Comparison of ENCODE assay signal across 20 cellular contexts in genomic region chr5:115737452-115737851, GRCh38.
DNase-seq lines count a peak whose midpoint lies in the region; ATAC-seq and TF ChIP-seq lines count a peak whose summit lies in the region.
"Had no signal": no experiment of that assay in that cellular context is flagged by ENCODE, and none has a peak within 500 bp of the region (broad histone marks: within the 10 kb centered on the region; RNA-seq: fewer than 3 reads in every experiment).

No MANE protein-coding gene starts in this region.

- no peak overlapping the region for H2BK15ac ChIP-seq in H9 (ENCODE audit: low read depth, low read length)

- no peaks in the 10 kb centered on the region for H3K36me3 Mint-ChIP-seq in activated T-cell treated with anti-CD3 and anti-CD28 coated beads, Interleukin-2, amount 50 U/mL, for 24 hours (ENCODE audit: low read depth)
- H3K36me3 Mint-ChIP-seq in activated T-cell treated with anti-CD3 and anti-CD28 coated beads, Interleukin-2, amount 50 U/mL, for 4 hours (ENCODE audit: insufficient read depth) = no peaks in the 10 kb centered on the region
- H3K36me3 Mint-ChIP-seq in H9 (ENCODE audit: insufficient read depth in 1 of 3, low read depth in 3 of 3) = peaks cover 0 to 19% (median 4%) of the 10 kb centered on the region in 3 experiments; a peak in 4 of 7 replicates
- H3K36me3 Mint-ChIP-seq in activated T-helper 1 cell treated with anti-CD3 and anti-CD28 coated beads, Interleukin-12 subunit alpha, Interleukin-12 subunit beta, Interleukin-2, Interleukin-4 antibody, amounts not matched to agents 30 ng/mL and 10 ng/mL and 1 ng/mL, durations not matched to agents 14 hours and 24 hours and 36 hours (ENCODE audit: low read depth) = peaks cover 2% of the 10 kb centered on the region
- H3K36me3 Mint-ChIP-seq: CD4-positive, alpha-beta memory T cell had no signal

- ATAC-seq in activated T-cell treated with anti-CD3 and anti-CD28 coated beads, Interleukin-2, amount 50 U/mL, for 4 hours = no peak
- ATAC-seq in foreskin keratinocyte = no peak
- ATAC-seq: HCT116 had no signal

- H3K79me2 ChIP-seq in H9 (ENCODE audit: insufficient read depth, low read length) = no peaks in the 10 kb centered on the region

- H3K18ac ChIP-seq in H9 (ENCODE audit: insufficient read length, low read depth, low read length) = no peak overlapping the region

- H4K91ac ChIP-seq in H9 (ENCODE audit: insufficient read length, low read depth, low read length) = no peak overlapping the region

- H3K14ac ChIP-seq in H9 (ENCODE audit: insufficient read depth, low read length) = no peak overlapping the region

- H3K4me2 ChIP-seq in H9 (ENCODE audit: insufficient read depth, insufficient read length, low read length) = no peak overlapping the region
- H3K4me2 ChIP-seq: PC-9 had no signal

- H3K27me3 ChIP-seq in H9 (ENCODE audit: insufficient read depth, low read length) = no peaks in the 10 kb centered on the region
- no peaks in the 10 kb centered on the region for H3K27me3 ChIP-seq in iPS-20b (ENCODE audit: insufficient read depth, low read length)
- peaks cover 53% of the 10 kb centered on the region for H3K27me3 ChIP-seq in foreskin keratinocyte
- H3K27me3 ChIP-seq: BLaER1 treated with 17β-estradiol and CSF1 and Interleukin-3, amounts not matched to agents 10 nM and 100 nM had no signal

- no peak overlapping the region for H3T11ph ChIP-seq in H9 (ENCODE audit: low read length)

- no peaks in the 10 kb centered on the region for H3K9me3 ChIP-seq in H9 (ENCODE audit: control insufficient read depth, low read depth, low read length)
- no peaks in the 10 kb centered on the region for H3K9me3 ChIP-seq in iPS-20b (ENCODE audit: insufficient read depth, low read depth, low read length)

- H3K4me1 ChIP-seq in H9 (ENCODE audit: insufficient read depth, low read length) = peaks cover 14% of the 10 kb centered on the region; the same call in 1 of the 2 replicates
- H3K4me1 ChIP-seq in iPS-20b (ENCODE audit: insufficient read depth, low read length) = peaks cover 41% of the 10 kb centered on the region
- H3K4me1 ChIP-seq in foreskin keratinocyte = no peaks in the 10 kb centered on the region

- H3K56ac ChIP-seq in H9 (ENCODE audit: insufficient read length, low read depth, low read length) = no peak overlapping the region

- H4K20me1 ChIP-seq in H9 (ENCODE audit: control insufficient read depth, insufficient read depth, insufficient read length) = no peaks in the 10 kb centered on the region
- H4K20me1 ChIP-seq: BLaER1 treated with 17β-estradiol and CSF1 and Interleukin-3, amounts not matched to agents 10 nM and 100 nM had no signal

- peak overlapping the region; percentile 23 for H3K27ac Mint-ChIP-seq in activated T-cell treated with anti-CD3 and anti-CD28 coated beads, Interleukin-2, amount 50 U/mL, for 24 hours
- H3K27ac Mint-ChIP-seq in H9 = peak overlapping the region; percentile 4 to 96 (median 74); a peak in 6 of 7 replicates
- H3K27ac Mint-ChIP-seq in activated T-helper 1 cell treated with anti-CD3 and anti-CD28 coated beads, Interleukin-12 subunit alpha, Interleukin-12 subunit beta, Interleukin-2, Interleukin-4 antibody, amounts not matched to agents 30 ng/mL and 10 ng/mL and 1 ng/mL, durations not matched to agents 14 hours and 24 hours and 36 hours = peak overlapping the region; percentile 6
- H3K27ac Mint-ChIP-seq: CD4-positive, alpha-beta memory T cell had no signal

- H4K8ac ChIP-seq in H9 (replicated peaks; ENCODE audit: insufficient read length, low read depth, low read length) = no peak overlapping the region

- peaks cover 49% of the 10 kb centered on the region for H3K27me3 Mint-ChIP-seq in activated T-cell treated with anti-CD3 and anti-CD28 coated beads, Interleukin-2, amount 50 U/mL, for 24 hours
- peaks cover 19% of the 10 kb centered on the region for H3K27me3 Mint-ChIP-seq in activated T-cell treated with anti-CD3 and anti-CD28 coated beads, Interleukin-2, amount 50 U/mL, for 4 hours (ENCODE audit: low read depth)
- no peaks in the 10 kb centered on the region for H3K27me3 Mint-ChIP-seq in H9 (ENCODE audit: low read depth)
- H3K27me3 Mint-ChIP-seq in activated T-helper 1 cell treated with anti-CD3 and anti-CD28 coated beads, Interleukin-12 subunit alpha, Interleukin-12 subunit beta, Interleukin-2, Interleukin-4 antibody, amounts not matched to agents 30 ng/mL and 10 ng/mL and 1 ng/mL, durations not matched to agents 14 hours and 24 hours and 36 hours (ENCODE audit: insufficient read depth) = peaks cover 13% of the 10 kb centered on the region

- no peak overlapping the region for H2BK20ac ChIP-seq in H9 (ENCODE audit: low read depth, low read length, poor library complexity, severe bottlenecking)

- peaks cover 6% of the 10 kb centered on the region for H3K9me3 Mint-ChIP-seq in activated T-cell treated with anti-CD3 and anti-CD28 coated beads, Interleukin-2, amount 50 U/mL, for 24 hours
- peaks cover 12% of the 10 kb centered on the region for H3K9me3 Mint-ChIP-seq in activated T-cell treated with anti-CD3 and anti-CD28 coated beads, Interleukin-2, amount 50 U/mL, for 4 hours
- peaks cover 3 to 6% of the 10 kb centered on the region in 2 experiments; a peak in 4 of 5 replicates for H3K9me3 Mint-ChIP-seq in H9
- no peaks in the 10 kb centered on the region for H3K9me3 Mint-ChIP-seq in activated T-helper 1 cell treated with anti-CD3 and anti-CD28 coated beads, Interleukin-12 subunit alpha, Interleukin-12 subunit beta, Interleukin-2, Interleukin-4 antibody, amounts not matched to agents 30 ng/mL and 10 ng/mL and 1 ng/mL, durations not matched to agents 14 hours and 24 hours and 36 hours

- H3K27ac ChIP-seq in H9 (ENCODE audit: insufficient read length, low read depth, low read length) (peak overlapping the region; percentile 32), iPS-20b (ENCODE audit: low read length) (peak overlapping the region; percentile 57), foreskin keratinocyte (no peak overlapping the region)
- H3K27ac ChIP-seq: BLaER1 treated with 17β-estradiol and CSF1 and Interleukin-3, amounts not matched to agents 10 nM and 100 nM; GM23248; PC-9 had no signal

- TF ChIP-seq CTCF in H9 (conservative IDR thresholded peaks at IDR 0.05) (no peak), foreskin keratinocyte (conservative IDR thresholded peaks at IDR 0.05) (no peak)

- no peak overlapping the region for H4K5ac ChIP-seq in H9 (ENCODE audit: insufficient read length, low read depth, low read length)

- no peak overlapping the region for H3K4me3 Mint-ChIP-seq in activated T-cell treated with anti-CD3 and anti-CD28 coated beads, Interleukin-2, amount 50 U/mL, for 24 hours
- no peak overlapping the region for H3K4me3 Mint-ChIP-seq in activated T-cell treated with anti-CD3 and anti-CD28 coated beads, Interleukin-2, amount 50 U/mL, for 4 hours
- H3K4me3 Mint-ChIP-seq in H9 = peak overlapping the region in 1 of 2 experiments; percentile 16; a peak in 3 of 5 replicates
- no peak overlapping the region for H3K4me3 Mint-ChIP-seq in activated T-helper 1 cell treated with anti-CD3 and anti-CD28 coated beads, Interleukin-12 subunit alpha, Interleukin-12 subunit beta, Interleukin-2, Interleukin-4 antibody, amounts not matched to agents 30 ng/mL and 10 ng/mL and 1 ng/mL, durations not matched to agents 14 hours and 24 hours and 36 hours
- H3K4me3 Mint-ChIP-seq: CD4-positive, alpha-beta memory T cell had no signal

- intact Hi-C loops in activated T-helper 1 cell treated with anti-CD3 and anti-CD28 coated beads, Interleukin-12 subunit alpha, Interleukin-12 subunit beta, Interleukin-2, Interleukin-4 antibody, amounts not matched to agents 30 ng/mL and 10 ng/mL and 1 ng/mL, durations not matched to agents 14 hours and 24 hours and 36 hours (cut with micrococcal nuclease) = loop anchor here (2.0 kb wide), 1 partner anchor 77 kb away; no protein-coding TSS in a partner anchor

- H3K4ac ChIP-seq in H9 (ENCODE audit: low read depth, low read length) = no peak overlapping the region

- no peaks in the 10 kb centered on the region for H3K79me1 ChIP-seq in H9 (ENCODE audit: insufficient read depth, low read depth, low read length, poor library complexity, severe bottlenecking)

- H3K9ac ChIP-seq in H9 (ENCODE audit: extremely low read depth, insufficient read length, low read length) (no peak overlapping the region), iPS-20b (ENCODE audit: low read depth, low read length) (no peak overlapping the region)
- H3K9ac ChIP-seq: BLaER1 treated with 17β-estradiol and CSF1 and Interleukin-3, amounts not matched to agents 10 nM and 100 nM; GM23248 had no signal

- H3K23ac ChIP-seq in H9 (ENCODE audit: insufficient read length, low read depth, low read length) = no peak overlapping the region

- 100% methylated on average over 1 of the region's 1 CpG for WGBS in H9 (ENCODE audit: extremely low coverage, insufficient read length, low lambda C conversion rate)

- H3K4me1 Mint-ChIP-seq in activated T-cell treated with anti-CD3 and anti-CD28 coated beads, Interleukin-2, amount 50 U/mL, for 24 hours (ENCODE audit: low read depth) = peaks cover 26% of the 10 kb centered on the region
- H3K4me1 Mint-ChIP-seq in activated T-cell treated with anti-CD3 and anti-CD28 coated beads, Interleukin-2, amount 50 U/mL, for 4 hours (ENCODE audit: low read depth) = peaks cover 4% of the 10 kb centered on the region
- peaks cover 54% of the 10 kb centered on the region in 2 experiments for H3K4me1 Mint-ChIP-seq in H9
- H3K4me1 Mint-ChIP-seq in activated T-helper 1 cell treated with anti-CD3 and anti-CD28 coated beads, Interleukin-12 subunit alpha, Interleukin-12 subunit beta, Interleukin-2, Interleukin-4 antibody, amounts not matched to agents 30 ng/mL and 10 ng/mL and 1 ng/mL, durations not matched to agents 14 hours and 24 hours and 36 hours (ENCODE audit: low read depth) = peaks cover 25% of the 10 kb centered on the region
- H3K4me1 Mint-ChIP-seq: CD4-positive, alpha-beta memory T cell had no signal

- no peak overlapping the region for H2BK120ac ChIP-seq in H9 (ENCODE audit: low read depth, low read length, poor library complexity, severe bottlenecking)

- H2BK12ac ChIP-seq in H9 (ENCODE audit: insufficient read length, low read depth, low read length) = no peak overlapping the region

- H3K4me3 ChIP-seq in iPS-20b (ENCODE audit: low read length) = peak overlapping the region; percentile 36; the same call in 1 of the 2 replicates
- H3K4me3 ChIP-seq: BLaER1 treated with 17β-estradiol and CSF1 and Interleukin-3, amounts not matched to agents 10 nM and 100 nM; GM23248; PC-9 had no signal

- no peaks in the 10 kb centered on the region for H3K23me2 ChIP-seq in H9 (ENCODE audit: insufficient read length, low read depth, low read length, poor library complexity, severe bottlenecking)

- H2BK5ac ChIP-seq in H9 (ENCODE audit: insufficient read length, low read length) = no peak overlapping the region

- no peak overlapping the region for H2AK5ac ChIP-seq in H9 (ENCODE audit: insufficient read length, low read length)

- H2AFZ ChIP-seq in H9 (ENCODE audit: low read length) = no peak overlapping the region
- H2AFZ ChIP-seq: GM23248, PC-9 had no signal

- DNase-seq in activated T-cell treated with anti-CD3 and anti-CD28 coated beads, Interleukin-2, amount 50 U/mL, for 24 hours = no peak
- no peak for DNase-seq in activated T-cell treated with anti-CD3 and anti-CD28 coated beads, Interleukin-2, amount 50 U/mL, for 4 hours
- no peak for DNase-seq in H9
- DNase-seq in activated T-helper 1 cell treated with anti-CD3 and anti-CD28 coated beads, Interleukin-12 subunit alpha, Interleukin-12 subunit beta, Interleukin-2, Interleukin-4 antibody, amounts not matched to agents 30 ng/mL and 10 ng/mL and 1 ng/mL, durations not matched to agents 14 hours and 24 hours and 36 hours (ENCODE audit: low spot score) = no peak
- no peak for DNase-seq in foreskin keratinocyte
- DNase-seq in cerebellar nuclear complex (lab: John Stamatoyannopoulos, UW) = no peak
- DNase-seq in midbrain (lab: John Stamatoyannopoulos, UW) = no peak
- DNase-seq: 8988T; Calu3; CD4-positive, alpha-beta memory T cell; GM23248; Kasumi-1; NCI-H1417; NCI-H187; PC-9; RPMI8226; SHP77 had no signal

- no peaks in the 10 kb centered on the region for H3K36me3 ChIP-seq in iPS-20b (ENCODE audit: insufficient read depth, low read depth, low read length)
- H3K36me3 ChIP-seq: BLaER1 treated with 17β-estradiol and CSF1 and Interleukin-3, amounts not matched to agents 10 nM and 100 nM had no signal

Comparison
In these comparisons a context has a peak if more than half of its experiments do, and no peak if none do; other contexts are left out.
1. H3K27ac Mint-ChIP-seq: peak in every context shown above with its lines; median percentile 74 in H9; 23 in activated T-cell treated with anti-CD3 and anti-CD28 coated beads, Interleukin-2, amount 50 U/mL, for 24 hours; 6 in activated T-helper 1 cell treated with anti-CD3 and anti-CD28 coated beads, Interleukin-12 subunit alpha, Interleukin-12 subunit beta, Interleukin-2, Interleukin-4 antibody, amounts not matched to agents 30 ng/mL and 10 ng/mL and 1 ng/mL, durations not matched to agents 14 hours and 24 hours and 36 hours.